Comparison of ENCODE assay signal across 19 cellular contexts in the genomic region with DNA sequence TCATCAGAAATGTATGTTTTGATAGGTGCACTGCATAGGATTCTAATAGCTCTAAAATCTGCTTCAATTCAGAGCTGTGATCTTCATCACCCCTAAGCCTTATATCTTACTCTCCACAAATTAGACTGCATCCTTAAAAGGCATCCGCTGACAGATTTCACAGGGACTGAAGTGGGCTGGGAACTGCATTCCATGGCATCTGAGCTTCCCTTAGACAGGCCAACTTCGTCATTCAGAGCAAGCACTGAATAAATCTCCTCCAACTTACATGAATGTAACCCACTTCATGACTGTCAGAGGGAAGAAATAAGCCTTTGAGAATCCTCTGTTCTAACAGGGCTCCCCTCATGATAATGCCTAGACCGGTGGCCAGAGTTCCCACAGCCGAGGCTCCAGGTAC.
"Had no signal": no experiment of that assay in that cellular context is flagged by ENCODE, and none has a peak within 500 bp of the region (broad histone marks: within the 10 kb centered on the region; RNA-seq: fewer than 3 reads in every experiment).

No MANE protein-coding gene starts in this region.

- H3K27ac ChIP-seq: brain microvascular endothelial cell, coronary artery, gastroesophageal sphincter, neutrophil, pancreas, tibial nerve had no signal

- DNase-seq: activated CD4-positive, alpha-beta memory T cell treated with anti-CD3 and anti-CD28 coated beads, Interleukin-2, amount 10 ng/mL, durations not matched to agents 7 days and 5 days; activated CD4-positive, alpha-beta T cell treated with anti-CD3 and anti-CD28 coated beads for 36 hours; activated CD8-positive, alpha-beta memory T cell treated with anti-CD3 and anti-CD28 coated beads, Interleukin-2, amount 10 ng/mL, durations not matched to agents 7 days and 5 days; activated naive CD4-positive, alpha-beta T cell treated with anti-CD3 and anti-CD28 coated beads for 36 hours; brain microvascular endothelial cell; effector CD4-positive, alpha-beta T cell; heart left ventricle; mucosa of descending colon; naive B cell; pancreas; stimulated activated naive CD4-positive, alpha-beta T cell treated with Interleukin-2 at 50 U/mL for 16 hours had no signal

- H3K27ac Mint-ChIP-seq: activated CD4-positive, alpha-beta memory T cell treated with anti-CD3 and anti-CD28 coated beads, Interleukin-2, amount 10 ng/mL, durations not matched to agents 7 days and 5 days; activated CD4-positive, alpha-beta T cell treated with anti-CD3 and anti-CD28 coated beads for 36 hours; activated naive CD4-positive, alpha-beta T cell treated with anti-CD3 and anti-CD28 coated beads for 36 hours; memory B cell had no signal

- H3K27me3 Mint-ChIP-seq: activated CD4-positive, alpha-beta memory T cell treated with anti-CD3 and anti-CD28 coated beads, Interleukin-2, amount 10 ng/mL, durations not matched to agents 7 days and 5 days; activated CD4-positive, alpha-beta T cell treated with anti-CD3 and anti-CD28 coated beads for 36 hours; activated CD8-positive, alpha-beta memory T cell treated with anti-CD3 and anti-CD28 coated beads, Interleukin-2, amount 10 ng/mL, durations not matched to agents 7 days and 5 days; memory B cell; naive B cell had no signal

- FAIRE-seq: pancreas, urothelium cell line had no signal

- H3K4me3 ChIP-seq: coronary artery, gastroesophageal sphincter, heart left ventricle, mucosa of descending colon, pancreas, tibial nerve had no signal

- H3K9me3 Mint-ChIP-seq: memory B cell had no signal

- H3K4me3 Mint-ChIP-seq: activated CD4-positive, alpha-beta memory T cell treated with anti-CD3 and anti-CD28 coated beads, Interleukin-2, amount 10 ng/mL, durations not matched to agents 7 days and 5 days; activated CD4-positive, alpha-beta T cell treated with anti-CD3 and anti-CD28 coated beads for 36 hours; activated CD8-positive, alpha-beta memory T cell treated with anti-CD3 and anti-CD28 coated beads, Interleukin-2, amount 10 ng/mL, durations not matched to agents 7 days and 5 days; activated naive CD4-positive, alpha-beta T cell treated with anti-CD3 and anti-CD28 coated beads for 36 hours; memory B cell; naive B cell; WTC11 had no signal

- H3K36me3 ChIP-seq: brain microvascular endothelial cell, heart left ventricle, neutrophil, pancreas had no signal

- H3K4me1 ChIP-seq: pancreas had no signal

- ATAC-seq: activated CD4-positive, alpha-beta T cell treated with anti-CD3 and anti-CD28 coated beads for 36 hours; activated CD8-positive, alpha-beta memory T cell treated with anti-CD3 and anti-CD28 coated beads, Interleukin-2, amount 10 ng/mL, durations not matched to agents 7 days and 5 days; esophagus mucosa; gastroesophageal sphincter; mucosa of descending colon; pancreas; WTC11 had no signal

- H3K9me3 ChIP-seq: gastroesophageal sphincter, mucosa of descending colon, neutrophil, pancreas, tibial nerve had no signal

- H3K27me3 ChIP-seq: brain microvascular endothelial cell, gastroesophageal sphincter, heart left ventricle, neutrophil, pancreas, tibial nerve had no signal
